1 cellular context compared by ENCODE assay signal in genomic region chr6:79784013-79784753, GRCh38.
TF ChIP-seq lines count a peak whose summit lies in the region.

No MANE protein-coding gene starts in this region.

TF ChIP-seq in GM23338, 12 proteins besides CTCF, POLR2A, EP300 and RAD21 (continued from another document):
- TF ChIP-seq, protein P1, sequence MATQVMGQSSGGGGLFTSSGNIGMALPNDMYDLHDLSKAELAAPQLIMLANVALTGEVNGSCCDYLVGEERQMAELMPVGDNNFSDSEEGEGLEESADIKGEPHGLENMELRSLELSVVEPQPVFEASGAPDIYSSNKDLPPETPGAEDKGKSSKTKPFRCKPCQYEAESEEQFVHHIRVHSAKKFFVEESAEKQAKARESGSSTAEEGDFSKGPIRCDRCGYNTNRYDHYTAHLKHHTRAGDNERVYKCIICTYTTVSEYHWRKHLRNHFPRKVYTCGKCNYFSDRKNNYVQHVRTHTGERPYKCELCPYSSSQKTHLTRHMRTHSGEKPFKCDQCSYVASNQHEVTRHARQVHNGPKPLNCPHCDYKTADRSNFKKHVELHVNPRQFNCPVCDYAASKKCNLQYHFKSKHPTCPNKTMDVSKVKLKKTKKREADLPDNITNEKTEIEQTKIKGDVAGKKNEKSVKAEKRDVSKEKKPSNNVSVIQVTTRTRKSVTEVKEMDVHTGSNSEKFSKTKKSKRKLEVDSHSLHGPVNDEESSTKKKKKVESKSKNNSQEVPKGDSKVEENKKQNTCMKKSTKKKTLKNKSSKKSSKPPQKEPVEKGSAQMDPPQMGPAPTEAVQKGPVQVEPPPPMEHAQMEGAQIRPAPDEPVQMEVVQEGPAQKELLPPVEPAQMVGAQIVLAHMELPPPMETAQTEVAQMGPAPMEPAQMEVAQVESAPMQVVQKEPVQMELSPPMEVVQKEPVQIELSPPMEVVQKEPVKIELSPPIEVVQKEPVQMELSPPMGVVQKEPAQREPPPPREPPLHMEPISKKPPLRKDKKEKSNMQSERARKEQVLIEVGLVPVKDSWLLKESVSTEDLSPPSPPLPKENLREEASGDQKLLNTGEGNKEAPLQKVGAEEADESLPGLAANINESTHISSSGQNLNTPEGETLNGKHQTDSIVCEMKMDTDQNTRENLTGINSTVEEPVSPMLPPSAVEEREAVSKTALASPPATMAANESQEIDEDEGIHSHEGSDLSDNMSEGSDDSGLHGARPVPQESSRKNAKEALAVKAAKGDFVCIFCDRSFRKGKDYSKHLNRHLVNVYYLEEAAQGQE (IDR thresholded peaks at IDR 0.05; ENCODE audit: unreplicated experiment), result no peak
- TF ChIP-seq ZNF331 (CRISPR knock-in tag; IDR thresholded peaks at IDR 0.05; ENCODE audit: low read depth), result no peak
